In genomic region chr17:41444186-41444585, GRCh38 we compare ENCODE assay signal across 1 cellular context.
TF ChIP-seq lines count a peak whose summit lies in the region.

No MANE protein-coding gene starts in this region.

TF ChIP-seq in HepG2, 621 proteins besides CTCF, POLR2A, EP300 and RAD21:
- no peak for TF ChIP-seq ZFP36 (IDR thresholded peaks at IDR 0.05; ENCODE audit: borderline replicate concordance, low read depth, low read length, partially characterized antibody)
- TF ChIP-seq KDM3A (CRISPR knock-in tag; IDR thresholded peaks at IDR 0.05; ENCODE audit: low read depth) = no peak
- no peak for TF ChIP-seq HOXD1 (CRISPR knock-in tag; IDR thresholded peaks at IDR 0.05)
- no peak for TF ChIP-seq DMTF1 (CRISPR knock-in tag; IDR thresholded peaks at IDR 0.05)
- no peak for TF ChIP-seq ZNF703 (CRISPR knock-in tag; IDR thresholded peaks at IDR 0.05; ENCODE audit: borderline replicate concordance)
- no peak for TF ChIP-seq THAP11 (CRISPR knock-in tag; IDR thresholded peaks at IDR 0.05)
- TF ChIP-seq ZBTB2 (CRISPR knock-in tag; IDR thresholded peaks at IDR 0.05; ENCODE audit: low read depth) = no peak
- no peak for TF ChIP-seq POLR2AphosphoS5 (IDR thresholded peaks at IDR 0.05; ENCODE audit: low read depth, low read length)
- TF ChIP-seq BCL6 (CRISPR knock-in tag; IDR thresholded peaks at IDR 0.05) = no peak
- TF ChIP-seq NFE2L2 (IDR thresholded peaks at IDR 0.05; ENCODE audit: low read length) = no peak
- no peak for TF ChIP-seq RFXAP (CRISPR knock-in tag; IDR thresholded peaks at IDR 0.05; ENCODE audit: borderline replicate concordance)
- no peak for TF ChIP-seq KLF15 (CRISPR knock-in tag; IDR thresholded peaks at IDR 0.05; ENCODE audit: borderline replicate concordance)
